ENCODE assay signal across 1 cellular context in the genomic region with DNA sequence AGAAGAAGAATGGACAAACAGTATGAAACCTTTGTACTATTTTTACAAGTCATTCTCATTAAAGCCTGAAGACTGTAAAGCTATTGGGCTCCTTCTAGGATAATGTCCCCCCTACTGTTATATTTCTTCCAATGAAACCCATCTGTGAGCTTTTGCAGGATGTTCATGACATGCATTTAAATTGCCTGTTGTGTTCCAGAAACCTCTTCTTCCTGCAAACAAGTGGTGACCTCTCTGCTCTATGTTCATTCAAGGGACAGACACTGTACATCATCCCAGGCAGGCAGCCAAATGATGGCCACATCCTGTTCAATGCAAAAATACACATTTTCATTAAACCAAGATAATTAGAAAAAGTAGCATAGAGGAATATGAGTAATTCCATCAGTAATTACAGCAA.
TF ChIP-seq lines count a peak whose summit lies in the region.

No MANE protein-coding gene starts in this region.

TF ChIP-seq in SK-N-SH, 30 proteins besides CTCF, POLR2A, EP300 and RAD21 (continued from another document):
- no peak for TF ChIP-seq REST (IDR thresholded peaks at IDR 0.05; ENCODE audit: low read depth, low read length)
- TF ChIP-seq GATA2 (CRISPR knock-in tag; IDR thresholded peaks at IDR 0.05): no peak
- TF ChIP-seq ZBTB33 (IDR thresholded peaks at IDR 0.05; ENCODE audit: borderline replicate concordance, low read depth): no peak
- TF ChIP-seq JUND (IDR thresholded peaks at IDR 0.05): no peak
- TF ChIP-seq NFIC (IDR thresholded peaks at IDR 0.05; ENCODE audit: borderline replicate concordance): peak; percentile 44; the same call in 1 of the 2 replicates
- TF ChIP-seq TEAD4 (IDR thresholded peaks at IDR 0.05; ENCODE audit: borderline replicate concordance, insufficient read depth): no peak
- TF ChIP-seq MEF2A (IDR thresholded peaks at IDR 0.05; ENCODE audit: borderline replicate concordance, low read depth): no peak
- TF ChIP-seq TAF1 (IDR thresholded peaks at IDR 0.05; ENCODE audit: borderline replicate concordance, low read depth, low read length): no peak
